In genomic region chr11:69949327-69949726, GRCh38 we compare ENCODE assay signal across 10 cellular contexts.
DNase-seq lines count a peak whose midpoint lies in the region; ATAC-seq, FAIRE-seq and TF ChIP-seq lines count a peak whose summit lies in the region.
"Had no signal": no experiment of that assay in that cellular context is flagged by ENCODE, and none has a peak within 500 bp of the region (broad histone marks: within the 10 kb centered on the region; RNA-seq: fewer than 3 reads in every experiment).

No MANE protein-coding gene starts in this region.

- H3K18ac ChIP-seq in IMR-90 (ENCODE audit: low read depth, low read length), result peak overlapping the region; percentile 6

- H2BK120ac ChIP-seq in IMR-90 (ENCODE audit: low read depth, low read length), result peak overlapping the region; percentile 99

- no TSS peak for BruUV-seq in IMR-90 (replicated peaks; lab: Mats Ljungman, UMichigan)
- BruUV-seq in HepG2 (replicated peaks; lab: Mats Ljungman, UMichigan), result no TSS peak

- H3K79me1 ChIP-seq in IMR-90 (ENCODE audit: low read depth in 1 of 2, low read length in 2 of 2), result 0 out of 4 replicates have a peak, but pooled peaks cover 0 to 4% of the 10 kb centered on the region in 2 experiments

- ATAC-seq in IMR-90 (ENCODE audit: low read depth), result peak; percentile 93
- ATAC-seq in HepG2, result peak; percentile 49
- no peak for ATAC-seq in HG03025 (IDR thresholded peaks at IDR 0.05; ENCODE audit: low FRiP score, unreplicated experiment)

- H3K4ac ChIP-seq in IMR-90 (ENCODE audit: low read depth, low read length), result peak overlapping the region; percentile 98

- dilution Hi-C loops in IMR-90 (cut with HindIII; ENCODE audit: low sequenced_read_pairs, unreplicated experiment), result no loop called here

- WGBS in IMR-90 (ENCODE audit: extremely low coverage in 2 of 2, insufficient read length in 1 of 2), 2 experiments, result 65% methylated on average over 2 of the region's 6 CpGs; no CpG with 5 or more reads in 1 of the 2 experiments
- no CpG with 5 or more reads among the region's 6 CpGs for WGBS in HepG2 (ENCODE audit: low lambda C conversion rate)

- H4K91ac ChIP-seq in IMR-90 (ENCODE audit: insufficient read depth, low read depth, low read length), result peak overlapping the region; percentile 98

- peak overlapping the region; percentile 94 for H3K14ac ChIP-seq in IMR-90 (replicated peaks; ENCODE audit: low read depth, low read length)

- H3K27ac ChIP-seq in IMR-90 (ENCODE audit: insufficient read depth, low read length) (peak overlapping the region; percentile 51), coronary artery (peak overlapping the region; percentile 56 to 78), HepG2 (ENCODE audit: extremely low read length, insufficient read depth, low read length) (no peak overlapping the region)
- H3K27ac ChIP-seq: C4-2B had no signal

- TF ChIP-seq POLR2A in IMR-90 (IDR thresholded peaks at IDR 0.05; ENCODE audit: low read depth, low read length) (no peak), HepG2 (IDR thresholded peaks at IDR 0.05; ENCODE audit: insufficient read depth in 1 of 2, low read depth in 2 of 2, low read length in 2 of 2) (no peak)

- peak overlapping the region; percentile 96 for H2AK5ac ChIP-seq in IMR-90 (ENCODE audit: low read depth, low read length)

- H4K8ac ChIP-seq in IMR-90 (ENCODE audit: low read depth in 2 of 2, low read length in 2 of 2), result peak overlapping the region; percentile 87 to 96

- H3K79me2 ChIP-seq in HepG2 (ENCODE audit: insufficient read depth, low read length), result no peaks in the 10 kb centered on the region

- H3K27me3 ChIP-seq in IMR-90 (ENCODE audit: control insufficient read depth, insufficient read depth, low read length) (no peaks in the 10 kb centered on the region), HepG2 (ENCODE audit: control insufficient read depth in 1 of 2, insufficient read depth in 2 of 2, low read length in 2 of 2) (peaks cover 5 to 18% of the 10 kb centered on the region in 2 experiments; a peak in 1 of 5 replicates)

- H3K36me3 ChIP-seq in IMR-90 (ENCODE audit: control insufficient read depth, insufficient read depth, low read length) (no peaks in the 10 kb centered on the region), HepG2 (replicated peaks in 1 of 2; ENCODE audit: control insufficient read depth in 1 of 2, insufficient read depth in 2 of 2, low read length in 2 of 2) (no peaks in the 10 kb centered on the region)

- H4K20me1 ChIP-seq in IMR-90 (ENCODE audit: insufficient read depth, low read length), result no peaks in the 10 kb centered on the region
- H4K20me1 ChIP-seq in HepG2 (ENCODE audit: insufficient read depth, low read length), result peaks cover 2% of the 10 kb centered on the region; the same call in 1 of the 2 replicates

- no peak for FAIRE-seq in HepG2 (lab: Jason Lieb, UNC)

- intact Hi-C loops in IMR-90 (cut with micrococcal nuclease) (no loop called here), HepG2 (cut with micrococcal nuclease; ENCODE audit: unreplicated experiment) (no loop called here)

- in situ Hi-C loops in IMR-90 (cut with MboI; ENCODE audit: low sequenced_read_pairs), result no loop called here
- in situ Hi-C loops in HepG2 (cut with HindIII; ENCODE audit: extremely low pct_ligation_motif_present, low pct_unique_long_range_greater_than_20kb), result no loop called here

- peak overlapping the region; percentile 94 for H2AFZ ChIP-seq in IMR-90 (replicated peaks; ENCODE audit: low read length, poor library complexity)
- H2AFZ ChIP-seq in HepG2 (ENCODE audit: low read length), result no peak overlapping the region

- H2AK9ac ChIP-seq in IMR-90 (replicated peaks; ENCODE audit: low read depth, low read length, poor library complexity), result peak overlapping the region; percentile 98

- H3K9me3 ChIP-seq in IMR-90 (ENCODE audit: control insufficient read depth, insufficient read depth, low read length) (no peaks in the 10 kb centered on the region), HepG2 (ENCODE audit: low read length) (peaks cover 11% of the 10 kb centered on the region)

- no peak overlapping the region for H3K4me3 ChIP-seq in AG04449 (ENCODE audit: low read depth, low read length)
- no peak overlapping the region for H3K4me3 ChIP-seq in IMR-90 (ENCODE audit: insufficient read depth, low read depth, low read length)
- no peak overlapping the region for H3K4me3 ChIP-seq in coronary artery
- no peak overlapping the region for H3K4me3 ChIP-seq in HepG2 (replicated peaks in 1 of 3; ENCODE audit: insufficient read depth in 1 of 3, low read depth in 2 of 3, low read length in 3 of 3)

- CTCF ChIA-PET in AG04449 (lab: Yijun Ruan, JAX) (interaction anchor here (1.1 kb wide), 1 partner anchor 31 kb away, joined by 4 read pairs; no protein-coding TSS in a partner anchor), IMR-90 (lab: Yijun Ruan, JAX) (interaction anchor here (1.0 kb wide), 1 partner anchor 21 kb away, joined by 3 read pairs; no protein-coding TSS in a partner anchor), HepG2 (lab: Yijun Ruan, JAX; ENCODE audit: low intra/inter-chr PET ratio, low total read pairs) (no interaction called here)

- H4K5ac ChIP-seq in IMR-90 (ENCODE audit: low read depth, low read length), result 0 out of 2 replicates have a peak overlapping the region, but pooled peaks have one; percentile 7

- peaks cover 36% of the 10 kb centered on the region for H3K9me1 ChIP-seq in IMR-90 (ENCODE audit: insufficient read depth, low read length)

- peak; percentile 24 for DNase-seq in AG04449 (ENCODE audit: low read depth, low spot score)
- peak; percentile 95 for DNase-seq in IMR-90
- no peak for DNase-seq in coronary artery (ENCODE audit: low spot score)
- peak; percentile 53 for DNase-seq in HepG2 (ENCODE audit: low spot score)
- no peak for DNase-seq in NCI-H1436 (lab: John Stamatoyannopoulos, UW)
- no peak for DNase-seq in ecto neural progenitor cell (ENCODE audit: low spot score)
- no peak for DNase-seq in COR-L47 (lab: John Stamatoyannopoulos, UW)
- DNase-seq: NCI-H2081 had no signal

- POLR2A ChIA-PET in AG04449 (lab: Yijun Ruan, JAX), result no interaction called here
- POLR2A ChIA-PET in IMR-90 (lab: Charles Lee; ENCODE audit: unreplicated experiment), result interaction anchor here (0.6 kb wide), 1 partner anchor 2000 kb away, joined by 4 read pairs; no protein-coding TSS in a partner anchor
- POLR2A ChIA-PET in HepG2 (lab: Yijun Ruan, JAX), result no interaction called here

- H3K56ac ChIP-seq in IMR-90 (ENCODE audit: extremely low read depth, insufficient read depth, low read length), result peak overlapping the region; percentile 71; the same call in 1 of the 2 replicates

- H2BK5ac ChIP-seq in IMR-90 (ENCODE audit: low read depth, low read length, poor library complexity, severe bottlenecking), result peak overlapping the region; percentile 65

- H2BK15ac ChIP-seq in IMR-90 (ENCODE audit: low read depth, low read length), result peak overlapping the region; percentile 100; the same call in 2 of the 3 replicates

- H3K9ac ChIP-seq in IMR-90 (ENCODE audit: low read depth, low read length), result no peak overlapping the region
- no peak overlapping the region for H3K9ac ChIP-seq in HepG2 (ENCODE audit: insufficient read depth, low read depth, low read length)

- TF ChIP-seq CTCF in AG04449 (IDR thresholded peaks at IDR 0.05; ENCODE audit: insufficient read depth, low read length, missing control alignments), result no peak
- TF ChIP-seq CTCF in IMR-90 (conservative IDR thresholded peaks at IDR 0.05; ENCODE audit: low read depth, low read length), result no peak
- TF ChIP-seq CTCF in coronary artery (IDR thresholded peaks at IDR 0.05), result no peak
- no peak for TF ChIP-seq CTCF in HepG2 (CRISPR knock-in tag; IDR thresholded peaks at IDR 0.05)

- no peak for TF ChIP-seq EP300 in HepG2 (IDR thresholded peaks at IDR 0.05; ENCODE audit: low read depth in 2 of 2, low read length in 2 of 2)
- TF ChIP-seq EP300 in HepG2 (CRISPR knock-in tag; IDR thresholded peaks at IDR 0.05; ENCODE audit: borderline replicate concordance), result no peak

- H3K4me2 ChIP-seq in IMR-90 (ENCODE audit: low read depth, low read length), result no peak overlapping the region
- no peak overlapping the region for H3K4me2 ChIP-seq in HepG2 (ENCODE audit: low read depth, low read length)

- peak overlapping the region; percentile 47; the same call in 1 of the 2 replicates for H3K23ac ChIP-seq in IMR-90 (ENCODE audit: low read depth, low read length)

- H3K4me1 ChIP-seq in IMR-90 (ENCODE audit: control insufficient read depth, insufficient read depth, low read length) (peaks cover 22% of the 10 kb centered on the region), HepG2 (ENCODE audit: insufficient read depth, low read length) (no peaks in the 10 kb centered on the region)

- TF ChIP-seq RAD21 in IMR-90 (IDR thresholded peaks at IDR 0.05; ENCODE audit: low read length) (no peak), HepG2 (CRISPR knock-in tag; IDR thresholded peaks at IDR 0.05) (no peak)

- peak overlapping the region; percentile 96 for H2BK20ac ChIP-seq in IMR-90 (ENCODE audit: low read depth, low read length)

TF ChIP-seq in IMR-90, 13 proteins besides CTCF, POLR2A, EP300 and RAD21 (continues in another document):
- 0 out of 2 replicates have a peak, but pooled peaks have one; percentile 10 for TF ChIP-seq MAFK (IDR thresholded peaks at IDR 0.05; ENCODE audit: low read depth, low read length)
- no peak for TF ChIP-seq ELK1 (IDR thresholded peaks at IDR 0.05; ENCODE audit: borderline replicate concordance, low read depth, low read length)
- TF ChIP-seq BHLHE40 (IDR thresholded peaks at IDR 0.05; ENCODE audit: low read depth, low read length), result peak; percentile 70

TF ChIP-seq in HepG2, 621 proteins besides CTCF, POLR2A, EP300 and RAD21:
- TF ChIP-seq ZBTB1 (CRISPR knock-in tag; IDR thresholded peaks at IDR 0.05; ENCODE audit: borderline replicate concordance), result no peak
- 0 out of 2 replicates have a peak, but pooled peaks have one; percentile 22 for TF ChIP-seq ATF3 (CRISPR knock-in tag; IDR thresholded peaks at IDR 0.05)
- peak; percentile 67 for TF ChIP-seq FOSL2 (CRISPR knock-in tag; IDR thresholded peaks at IDR 0.05)
- peak; percentile 8; the same call in 1 of the 2 replicates for TF ChIP-seq CREB1 (IDR thresholded peaks at IDR 0.05)
- TF ChIP-seq CREB1 (CRISPR knock-in tag; IDR thresholded peaks at IDR 0.05), result no peak

Comparison
In these comparisons a context has a peak if more than half of its experiments do, and no peak if none do; other contexts are left out.
1. DNase-seq: peak in AG04449 (single experiment), IMR-90 (single experiment) and HepG2 (single experiment); none in coronary artery (single experiment), NCI-H1436 (single experiment), ecto neural progenitor cell (single experiment) and COR-L47 (single experiment).